In genomic region chr1:200029035-200029623, GRCh38 we compare ENCODE assay signal across 8 cellular contexts. TPM values are rescaled to one million over a fixed set of nuclear protein-coding genes. Genes with fewer than 3 reads are reported as not detected.
DNase-seq lines count a peak whose midpoint lies in the region; ATAC-seq, FAIRE-seq and TF ChIP-seq lines count a peak whose summit lies in the region.

No MANE protein-coding gene starts in this region.

- peak overlapping the region; percentile 59 for H3K4me3 ChIP-seq in LNCaP clone FGC (ENCODE audit: low read depth, low read length)
- peak overlapping the region; percentile 20 to 47 for H3K4me3 ChIP-seq in gastroesophageal sphincter
- peak overlapping the region; percentile 44 to 75 (median 65) for H3K4me3 ChIP-seq in pancreas

- H3K27ac ChIP-seq in VCaP (peak overlapping the region; percentile 84), gastroesophageal sphincter (peak overlapping the region in 1 of 4 donors; percentile 2), pancreas (peak overlapping the region; percentile 70 to 99 (median 90))

- intact Hi-C loops in pancreas (cut with DNase I) = no loop called here

- H3K9me3 ChIP-seq in gastroesophageal sphincter = no peaks in the 10 kb centered on the region
- no peaks in the 10 kb centered on the region for H3K9me3 ChIP-seq in pancreas

- H3K4me1 ChIP-seq in gastroesophageal sphincter = peaks cover 0 to 15% (median 0%) of the 10 kb centered on the region in 3 donors
- H3K4me1 ChIP-seq in pancreas = peaks cover 5 to 28% (median 21%) of the 10 kb centered on the region in 3 donors

- TF ChIP-seq POLR2A in gastroesophageal sphincter (IDR thresholded peaks at IDR 0.05) = no peak

- TF ChIP-seq EP300 in gastroesophageal sphincter (IDR thresholded peaks at IDR 0.05) = no peak

- H3K36me3 ChIP-seq in gastroesophageal sphincter (no peaks in the 10 kb centered on the region), pancreas (no peaks in the 10 kb centered on the region)

- no peak for FAIRE-seq in pancreas (lab: Jason Lieb, UNC)

- DNase-seq in ELF-1 (ENCODE audit: low read depth, low spot score) (peak; percentile 69), LNCaP clone FGC (ENCODE audit: low read depth) (no peak), pancreas (peak; percentile 74 to 86 (median 84)), GM19240 (ENCODE audit: insufficient read length, low spot score) (no peak)

- 0% methylated on average over 8 of the region's 55 CpGs; no CpG with 5 or more reads in 1 of the 2 donors for WGBS in gastroesophageal sphincter (ENCODE audit: low coverage in 1 of 2), 2 donors
- WGBS in pancreas, 2 donors = 0 to 1% methylated on average over 55 of the region's 55 CpGs

- ATAC-seq in gastroesophageal sphincter = peak; percentile 14
- ATAC-seq in pancreas = peak; percentile 52 to 73 (median 60)
- no peak for ATAC-seq in HG03025 (IDR thresholded peaks at IDR 0.05; ENCODE audit: low FRiP score, unreplicated experiment)
- ATAC-seq in HG02763 (IDR thresholded peaks at IDR 0.05; ENCODE audit: unreplicated experiment) = no peak

- TF ChIP-seq CTCF in LNCaP clone FGC (IDR thresholded peaks at IDR 0.05; ENCODE audit: control insufficient read depth, extremely low read depth, insufficient read depth) = no peak
- no peak for TF ChIP-seq CTCF in VCaP (conservative IDR thresholded peaks at IDR 0.05)
- no peak for TF ChIP-seq CTCF in gastroesophageal sphincter (IDR thresholded peaks at IDR 0.05)
- no peak for TF ChIP-seq CTCF in pancreas (IDR thresholded peaks at IDR 0.05)

- H3K27me3 ChIP-seq in gastroesophageal sphincter = peaks cover 97% of the 10 kb centered on the region
- no peaks in the 10 kb centered on the region for H3K27me3 ChIP-seq in pancreas

RNA-seq across cellular contexts. Expression of gene NR5A2, which starts 1.6 kb away (rescaled TPM):
- total RNA-seq in gastroesophageal sphincter (1 to 10 TPM; 2.0 to 4.2 (median 3.1) TPM), pancreas (100 to 1,000 TPM in 1 of 6 donors, 10 to 100 TPM in 5; 72.4 to 114 (median 89.9) TPM)
- 10 to 100 TPM; 28.3 to 29.6 TPM for polyA plus RNA-seq in pancreas

Comparison
In these comparisons a context has a peak if more than half of its experiments do, and no peak if none do; other contexts are left out.
1. DNase-seq: peak in ELF-1 (single experiment) and pancreas (6 of 6); none in LNCaP clone FGC (single experiment) and GM19240 (single experiment).
2. ATAC-seq: peak in gastroesophageal sphincter (single experiment) and pancreas (4 of 4); none in HG03025 (single experiment) and HG02763 (single experiment).
3. RNA of gene NR5A2, which starts 1.6 kb away (total RNA-seq): 72.4 to 114 TPM in pancreas; 2.0 to 4.2 TPM in gastroesophageal sphincter; every median in the first group is over 10 times any median in the second.
4. Peak in every context shown above with its lines, with median percentiles within 50 percentile points of each other: H3K4me3 ChIP-seq.